In genomic region chr1:62794047-62794446, GRCh38 we compare ENCODE assay signal across 25 cellular contexts. TPM values are rescaled to one million over a fixed set of nuclear protein-coding genes. Genes with fewer than 3 reads are reported as not detected.
DNase-seq lines count a peak whose midpoint lies in the region; ATAC-seq and TF ChIP-seq lines count a peak whose summit lies in the region.
"Had no signal": no experiment of that assay in that cellular context is flagged by ENCODE, and none has a peak within 500 bp of the region (broad histone marks: within the 10 kb centered on the region; RNA-seq: fewer than 3 reads in every experiment).

No MANE protein-coding gene starts in this region.

- no peaks in the 10 kb centered on the region for H4K20me1 ChIP-seq in SU-DHL-6 (ENCODE audit: low read depth, low read length)

- H3K4me2 ChIP-seq in SU-DHL-6 (ENCODE audit: low read depth, low read length, poor library complexity, severe bottlenecking): peak overlapping the region; percentile 46

- peak overlapping the region; percentile 73 for H3K27ac ChIP-seq in SU-DHL-6 (ENCODE audit: low read depth, low read length)
- H3K27ac ChIP-seq: breast epithelium, C4-2B had no signal

- 0 out of 2 replicates have a peak, but pooled peaks cover 2% of the 10 kb centered on the region for H3K36me3 ChIP-seq in SU-DHL-6 (ENCODE audit: low read length)
- H3K36me3 ChIP-seq: breast epithelium, HAP-1, MG63 had no signal

- ATAC-seq in GM18861 (IDR thresholded peaks at IDR 0.05; ENCODE audit: unreplicated experiment): peak; percentile 59
- peak; percentile 57 for ATAC-seq in HG02610 (IDR thresholded peaks at IDR 0.05; ENCODE audit: unreplicated experiment)
- peak; percentile 63 to 79 for ATAC-seq in stimulated activated naive B cell treated with anti-CD40 and anti-IgM and Interleukin-4, amounts not matched to agents 10 μg/mL and 1 μg/mL and 100 μg/mL, for 72 hours (replicated peaks)
- ATAC-seq in GM19035 (IDR thresholded peaks at IDR 0.05; ENCODE audit: unreplicated experiment): no peak
- ATAC-seq in HG02588 (IDR thresholded peaks at IDR 0.05; ENCODE audit: unreplicated experiment): no peak
- ATAC-seq: activated CD4-positive, alpha-beta T cell treated with anti-CD3 and anti-CD28 coated beads for 36 hours; K562; left ventricle myocardium superior; naive thymus-derived CD8-positive, alpha-beta T cell had no signal

- H3K27ac Mint-ChIP-seq in stimulated activated naive B cell treated with anti-CD40 and anti-IgM and Interleukin-4, amounts not matched to agents 10 μg/mL and 1 μg/mL and 100 μg/mL, for 72 hours: no peak overlapping the region
- H3K27ac Mint-ChIP-seq in endothelial cell (ENCODE audit: unreplicated experiment): no peak overlapping the region
- H3K27ac Mint-ChIP-seq: activated CD4-positive, alpha-beta T cell treated with anti-CD3 and anti-CD28 coated beads for 36 hours; activated T-cell treated with anti-CD3 and anti-CD28 coated beads, Interleukin-2, amount 50 U/mL, for 24 hours; endodermal cell; mesothelial cell of epicardium had no signal

- no peaks in the 10 kb centered on the region for H3K27me3 Mint-ChIP-seq in stimulated activated naive B cell treated with anti-CD40 and anti-IgM and Interleukin-4, amounts not matched to agents 10 μg/mL and 1 μg/mL and 100 μg/mL, for 72 hours
- no peaks in the 10 kb centered on the region for H3K27me3 Mint-ChIP-seq in endothelial cell (ENCODE audit: unreplicated experiment)
- H3K27me3 Mint-ChIP-seq: activated CD4-positive, alpha-beta T cell treated with anti-CD3 and anti-CD28 coated beads for 36 hours; activated T-cell treated with anti-CD3 and anti-CD28 coated beads, Interleukin-2, amount 50 U/mL, for 24 hours; naive thymus-derived CD8-positive, alpha-beta T cell had no signal

- H3K4me3 Mint-ChIP-seq in stimulated activated naive B cell treated with anti-CD40 and anti-IgM and Interleukin-4, amounts not matched to agents 10 μg/mL and 1 μg/mL and 100 μg/mL, for 72 hours: peak overlapping the region in 1 of 2 donors; percentile 26
- no peak overlapping the region for H3K4me3 Mint-ChIP-seq in endothelial cell (ENCODE audit: unreplicated experiment)
- H3K4me3 Mint-ChIP-seq: activated CD4-positive, alpha-beta T cell treated with anti-CD3 and anti-CD28 coated beads for 36 hours; activated T-cell treated with anti-CD3 and anti-CD28 coated beads, Interleukin-2, amount 50 U/mL, for 24 hours; endodermal cell; mesothelial cell of epicardium; naive thymus-derived CD8-positive, alpha-beta T cell had no signal

- no peaks in the 10 kb centered on the region for H3K27me3 ChIP-seq in SU-DHL-6 (ENCODE audit: low read length)
- H3K27me3 ChIP-seq: breast epithelium, MG63 had no signal

- peaks cover 62% of the 10 kb centered on the region for H3K79me2 ChIP-seq in SU-DHL-6 (ENCODE audit: insufficient read depth, low read length)

- H2AFZ ChIP-seq in SU-DHL-6 (ENCODE audit: low read depth, low read length, severe bottlenecking): no peak overlapping the region

- H3K4me1 Mint-ChIP-seq in stimulated activated naive B cell treated with anti-CD40 and anti-IgM and Interleukin-4, amounts not matched to agents 10 μg/mL and 1 μg/mL and 100 μg/mL, for 72 hours: peaks cover 15 to 43% of the 10 kb centered on the region in 2 donors
- no peaks in the 10 kb centered on the region for H3K4me1 Mint-ChIP-seq in endothelial cell (ENCODE audit: unreplicated experiment)

- H3K9me3 ChIP-seq in SU-DHL-6 (ENCODE audit: insufficient read depth, low read length): no peaks in the 10 kb centered on the region
- H3K9me3 ChIP-seq: breast epithelium, HAP-1, MG63 had no signal

- TF ChIP-seq CTCF in SU-DHL-6 (IDR thresholded peaks at IDR 0.05; ENCODE audit: insufficient read depth, low read length, poor library complexity, severe bottlenecking): no peak
- TF ChIP-seq CTCF in endothelial cell (IDR thresholded peaks at IDR 0.05; ENCODE audit: unreplicated experiment): no peak

- H3F3A ChIP-seq in SU-DHL-6 (ENCODE audit: insufficient read depth): peaks cover 18% of the 10 kb centered on the region; the same call in 1 of the 2 replicates

- H3K9me3 Mint-ChIP-seq in stimulated activated naive B cell treated with anti-CD40 and anti-IgM and Interleukin-4, amounts not matched to agents 10 μg/mL and 1 μg/mL and 100 μg/mL, for 72 hours: peaks cover 0 to 1% of the 10 kb centered on the region in 2 donors
- no peaks in the 10 kb centered on the region for H3K9me3 Mint-ChIP-seq in endothelial cell (ENCODE audit: unreplicated experiment)
- H3K9me3 Mint-ChIP-seq: activated T-cell treated with anti-CD3 and anti-CD28 coated beads, Interleukin-2, amount 50 U/mL, for 24 hours; endodermal cell; mesothelial cell of epicardium; naive thymus-derived CD8-positive, alpha-beta T cell had no signal

- H3K9me2 ChIP-seq in SU-DHL-6 (replicated peaks; ENCODE audit: insufficient read depth, low read length): no peaks in the 10 kb centered on the region

- DNase-seq in stimulated activated naive B cell treated with anti-CD40 and anti-IgM and Interleukin-4, amounts not matched to agents 10 μg/mL and 1 μg/mL and 100 μg/mL, for 72 hours: no peak
- no peak for DNase-seq in endothelial cell (ENCODE audit: low spot score)
- DNase-seq: activated CD4-positive, alpha-beta T cell treated with anti-CD3 and anti-CD28 coated beads for 36 hours; activated CD8-positive, alpha-beta memory T cell treated with anti-CD3 and anti-CD28 coated beads for 24 hours; activated T-cell treated with anti-CD3 and anti-CD28 coated beads, Interleukin-2, amount 50 U/mL, for 24 hours; Calu3; DND-41; endodermal cell; left ventricle myocardium superior; MG63; naive thymus-derived CD8-positive, alpha-beta T cell; NCI-H1417; occipital lobe; SHP77 treated with DMSO at 0.1 percent for 48 hours; stimulated activated CD4-positive, alpha-beta T cell treated with anti-CD3 and anti-CD28 coated beads, Interleukin-1b, Interleukin-23, amount 100 ng/mL, for 48 hours had no signal

- no peak overlapping the region for H3K4me3 ChIP-seq in SU-DHL-6 (ENCODE audit: insufficient read depth, low read length, poor library complexity, severe bottlenecking)
- H3K4me3 ChIP-seq: breast epithelium, HAP-1, K562, MG63 had no signal

- peaks cover 15 to 19% of the 10 kb centered on the region in 2 donors for H3K36me3 Mint-ChIP-seq in stimulated activated naive B cell treated with anti-CD40 and anti-IgM and Interleukin-4, amounts not matched to agents 10 μg/mL and 1 μg/mL and 100 μg/mL, for 72 hours
- H3K36me3 Mint-ChIP-seq in endothelial cell (ENCODE audit: low read depth, unreplicated experiment): no peaks in the 10 kb centered on the region
- H3K36me3 Mint-ChIP-seq: mesothelial cell of epicardium had no signal

- no peak overlapping the region for H3K9ac ChIP-seq in SU-DHL-6 (ENCODE audit: low read length)

RNA-seq across cellular contexts. Expression of gene ATG4C, which starts 10.1 kb away (rescaled TPM):
- 7.3 TPM for total RNA-seq in endothelial cell (ENCODE audit: unreplicated experiment)

Comparison
In these comparisons a context has a peak if more than half of its experiments do, and no peak if none do; other contexts are left out.
1. ATAC-seq: peak in GM18861 (single experiment), HG02610 (single experiment) and stimulated activated naive B cell treated with anti-CD40 and anti-IgM and Interleukin-4, amounts not matched to agents 10 μg/mL and 1 μg/mL and 100 μg/mL, for 72 hours (2 of 2); none in GM19035 (single experiment) and HG02588 (single experiment).